25 cellular contexts compared by ENCODE assay signal in the genomic region with DNA sequence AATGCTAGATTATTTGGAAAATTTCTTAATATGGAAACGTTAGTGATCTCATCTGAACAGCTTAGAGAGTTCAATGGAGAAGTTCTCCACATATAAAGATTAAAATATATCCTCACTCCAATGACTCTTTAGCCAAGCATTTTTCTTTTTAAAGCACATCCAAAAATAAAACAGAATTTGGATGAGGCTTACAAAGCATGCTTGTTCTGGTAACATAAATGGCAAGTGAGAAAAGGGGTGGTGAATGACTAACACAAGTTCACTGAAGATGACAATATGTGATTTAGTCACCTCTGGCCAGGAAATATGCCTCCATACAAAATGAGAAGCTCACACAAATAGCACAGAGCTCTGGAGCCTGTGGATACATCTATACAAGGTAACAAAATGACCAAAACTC.
DNase-seq lines count a peak whose midpoint lies in the region; ATAC-seq, FAIRE-seq and TF ChIP-seq lines count a peak whose summit lies in the region.
"Had no signal": no experiment of that assay in that cellular context is flagged by ENCODE, and none has a peak within 500 bp of the region (broad histone marks: within the 10 kb centered on the region; RNA-seq: fewer than 3 reads in every experiment).

No MANE protein-coding gene starts in this region.

- no peaks in the 10 kb centered on the region for H3K27me3 Mint-ChIP-seq in HFFc6 (ENCODE audit: insufficient read depth)
- H3K27me3 Mint-ChIP-seq: CD4-positive, CD25-positive, alpha-beta regulatory T cell had no signal

- no peak overlapping the region for H3K27ac Mint-ChIP-seq in HFFc6
- H3K27ac Mint-ChIP-seq: activated naive CD4-positive, alpha-beta T cell treated with anti-CD3 and anti-CD28 coated beads, Interleukin-2, amount 50 U/mL, for 72 hours; CD4-positive, CD25-positive, alpha-beta regulatory T cell had no signal

- TF ChIP-seq POLR2A in H54 (IDR thresholded peaks at IDR 0.05; ENCODE audit: low read depth, low read length) = no peak

- ATAC-seq in Right ventricle myocardium inferior (peak; percentile 87), left cardiac atrium (peak; percentile 88 to 95), GM19397 (IDR thresholded peaks at IDR 0.05; ENCODE audit: unreplicated experiment) (no peak)
- ATAC-seq: activated naive CD4-positive, alpha-beta T cell treated with anti-CD3 and anti-CD28 coated beads, Interleukin-2, amount 50 U/mL, for 72 hours; K562; Panc1; stimulated activated naive CD8-positive, alpha-beta T cell treated with anti-CD3 and anti-CD28 coated beads, Interleukin-15, Interleukin-2, amounts not matched to agents 100 U/mL and 50 U/mL, for 24 hours had no signal

- no peak for DNase-seq in Right ventricle myocardium inferior (ENCODE audit: missing footprints)
- DNase-seq in cardiac septum (ENCODE audit: low spot score) = no peak
- no peak for DNase-seq in left cardiac atrium
- no peak for DNase-seq in foreskin fibroblast
- no peak for DNase-seq in H54 (ENCODE audit: insufficient read length, low spot score)
- no peak for DNase-seq in HFFc6
- DNase-seq: activated CD4-positive, alpha-beta T cell treated with anti-CD3 and anti-CD28 coated beads, Interleukin-2, amount 50 U/mL, for 1 hour; CD4-positive, CD25-positive, alpha-beta regulatory T cell; effector CD4-positive, alpha-beta T cell; erythroblast; islet precursor cell; NCI-H510A; stimulated activated naive CD8-positive, alpha-beta T cell treated with anti-CD3 and anti-CD28 coated beads, Interleukin-15, Interleukin-2, amounts not matched to agents 100 U/mL and 50 U/mL, for 24 hours; T-helper 2 cell; transverse colon; WERI-Rb-1 had no signal

- no peaks in the 10 kb centered on the region for H3K27me3 ChIP-seq in rectal smooth muscle tissue (ENCODE audit: control insufficient read depth, insufficient read depth, low read length)
- H3K27me3 ChIP-seq: neutrophil, transverse colon had no signal

- H3K4me1 Mint-ChIP-seq in HFFc6 (ENCODE audit: low read depth) = no peaks in the 10 kb centered on the region
- H3K4me1 Mint-ChIP-seq: CD4-positive, CD25-positive, alpha-beta regulatory T cell had no signal

- no peaks in the 10 kb centered on the region for H3K36me3 ChIP-seq in rectal smooth muscle tissue (ENCODE audit: control insufficient read depth, insufficient read depth, low read length)
- H3K36me3 ChIP-seq: neutrophil, transverse colon, WERI-Rb-1 had no signal

- no peak overlapping the region for H3K4me3 ChIP-seq in rectal smooth muscle tissue (ENCODE audit: low read length)
- no peak overlapping the region for H3K4me3 ChIP-seq in foreskin fibroblast (ENCODE audit: low read depth in 1 of 2, low read length in 2 of 2)
- H3K4me3 ChIP-seq: K562, transverse colon had no signal

- peak overlapping the region; percentile 63 for H3K27ac ChIP-seq in rectal smooth muscle tissue (ENCODE audit: low read depth, low read length)
- H3K27ac ChIP-seq: 22Rv1, neutrophil, transverse colon, WERI-Rb-1 had no signal

- TF ChIP-seq CTCF in foreskin fibroblast (IDR thresholded peaks at IDR 0.05; ENCODE audit: low read depth, low read length) (no peak), HFFc6 (IDR thresholded peaks at IDR 0.05) (no peak)

- H3K9ac ChIP-seq in rectal smooth muscle tissue (ENCODE audit: low read length) = no peak overlapping the region

- peaks cover 8% of the 10 kb centered on the region for H3K4me1 ChIP-seq in rectal smooth muscle tissue (ENCODE audit: control insufficient read depth, insufficient read depth, low read length)
- H3K4me1 ChIP-seq: transverse colon had no signal

- no peak overlapping the region for H3K4me3 Mint-ChIP-seq in HFFc6
- H3K4me3 Mint-ChIP-seq: CD4-positive, CD25-positive, alpha-beta regulatory T cell had no signal

- intact Hi-C loops in Right ventricle myocardium inferior (cut with DNase I) = loop anchor here (5.0 kb wide), 1 partner anchor 195 kb away; no protein-coding TSS in a partner anchor
- intact Hi-C loops in cardiac septum (cut with DNase I) = no loop called here
- intact Hi-C loops in left cardiac atrium (cut with DNase I) = no loop called here

- H3K9me3 Mint-ChIP-seq in HFFc6 = peaks cover 29% of the 10 kb centered on the region

- no peaks in the 10 kb centered on the region for H3K36me3 Mint-ChIP-seq in HFFc6 (ENCODE audit: low read depth)
- H3K36me3 Mint-ChIP-seq: activated naive CD4-positive, alpha-beta T cell treated with anti-CD3 and anti-CD28 coated beads, Interleukin-2, amount 50 U/mL, for 72 hours; CD4-positive, CD25-positive, alpha-beta regulatory T cell had no signal

- no peak for FAIRE-seq in H54 (lab: Jason Lieb, UNC)
- FAIRE-seq: GM12891, H1, K562 had no signal
